In genomic region chr3:144294659-144295538, GRCh38 we compare ENCODE assay signal across 10 cellular contexts.
A peak's percentile ranks its signal among the peaks of the same experiment; 100 is the strongest.
DNase-seq lines count a peak whose midpoint lies in the region; ATAC-seq and TF ChIP-seq lines count a peak whose summit lies in the region.
"Had no signal": no experiment of that assay in that cellular context is flagged by ENCODE, and none has a peak within 500 bp of the region (broad histone marks: within the 10 kb centered on the region; RNA-seq: fewer than 3 reads in every experiment).

No MANE protein-coding gene starts in this region.

- BruUV-seq in Calu3 (replicated peaks; lab: Mats Ljungman, UMichigan) = no TSS peak

- DNase-seq in Calu3 (no peak), NCI-H82 treated with DMSO at 0.1 percent for 48 hours (lab: John Stamatoyannopoulos, UW; ENCODE audit: unreplicated experiment) (no peak), cerebellar nuclear complex (lab: John Stamatoyannopoulos, UW) (no peak), sciatic nerve (ENCODE audit: low spot score) (no peak), NCI-H2081 (lab: John Stamatoyannopoulos, UW) (no peak)
- DNase-seq: NCI-H345, substantia nigra had no signal

- no peak for TF ChIP-seq CTCF in Calu3 (IDR thresholded peaks at IDR 0.05; ENCODE audit: unreplicated experiment)

- peaks cover 29% of the 10 kb centered on the region for H3K4me1 Mint-ChIP-seq in Calu3 (ENCODE audit: low read depth, unreplicated experiment)

- peak overlapping the region; percentile 33 for H3K4me3 Mint-ChIP-seq in Calu3 (ENCODE audit: low read depth, unreplicated experiment)

- no peaks in the 10 kb centered on the region for H3K36me3 Mint-ChIP-seq in Calu3 (ENCODE audit: insufficient read depth, unreplicated experiment)

- CTCF ChIA-PET in Calu3 (lab: Charles Lee) = no interaction called here

- intact Hi-C loops in Calu3 (cut with micrococcal nuclease; ENCODE audit: unreplicated experiment) = loop anchor here (5.0 kb wide), 2 partner anchors 318 to 477 kb away; no protein-coding TSS in a partner anchor
- intact Hi-C loops in sciatic nerve (cut with DNase I) = no loop called here

- no peaks in the 10 kb centered on the region for H3K9me3 Mint-ChIP-seq in Calu3 (ENCODE audit: low read depth, unreplicated experiment)

- peak; percentile 75 for ATAC-seq in GM19043 (IDR thresholded peaks at IDR 0.05; ENCODE audit: low read depth, unreplicated experiment)
- ATAC-seq in HG02763 (IDR thresholded peaks at IDR 0.05; ENCODE audit: unreplicated experiment) = peak; percentile 69
- ATAC-seq in HG03521 (IDR thresholded peaks at IDR 0.05; ENCODE audit: unreplicated experiment) = peak; percentile 84
- no peak for ATAC-seq in sciatic nerve

- H3K27ac Mint-ChIP-seq in Calu3 (ENCODE audit: unreplicated experiment) = peak overlapping the region; percentile 69

- H3K27me3 Mint-ChIP-seq in Calu3 (ENCODE audit: unreplicated experiment) = no peaks in the 10 kb centered on the region
